Comparison of ENCODE assay signal across 13 cellular contexts in genomic region chr11:7890417-7891179, GRCh38. TPM values are rescaled to one million over a fixed set of nuclear protein-coding genes. Genes with fewer than 3 reads are reported as not detected.
DNase-seq lines count a peak whose midpoint lies in the region; ATAC-seq, FAIRE-seq and TF ChIP-seq lines count a peak whose summit lies in the region.
"Had no signal": no experiment of that assay in that cellular context is flagged by ENCODE, and none has a peak within 500 bp of the region (broad histone marks: within the 10 kb centered on the region; RNA-seq: fewer than 3 reads in every experiment).

No MANE protein-coding gene starts in this region.

- H3K4me1 ChIP-seq in SJSA1 (replicated peaks): peaks cover 24% of the 10 kb centered on the region
- H3K4me1 ChIP-seq: adrenal gland had no signal

- H3K27ac ChIP-seq in SJSA1: 0 out of 2 replicates have a peak overlapping the region, but pooled peaks have one; percentile 9
- H3K27ac ChIP-seq: adrenal gland, upper lobe of left lung had no signal

- no peaks in the 10 kb centered on the region for H3K27me3 ChIP-seq in SJSA1 (replicated peaks)
- H3K27me3 ChIP-seq: adrenal gland, right atrium auricular region, upper lobe of left lung had no signal

- no peaks in the 10 kb centered on the region for H3K9me3 Mint-ChIP-seq in HFFc6
- peaks cover 0 to 5% (median 3%) of the 10 kb centered on the region in 7 donors for H3K9me3 Mint-ChIP-seq in naive B cell

- H3K27me3 Mint-ChIP-seq in HFFc6 (ENCODE audit: insufficient read depth): no peaks in the 10 kb centered on the region
- peaks cover 0 to 5% (median 0%) of the 10 kb centered on the region in 3 donors for H3K27me3 Mint-ChIP-seq in naive B cell

- no peaks in the 10 kb centered on the region for H3K36me3 ChIP-seq in SJSA1
- H3K36me3 ChIP-seq: adrenal gland, right atrium auricular region, upper lobe of left lung had no signal

- FAIRE-seq in G401.6 (lab: Jason Lieb, UNC): peak; percentile 100

- H3K27ac Mint-ChIP-seq in HFFc6: peak overlapping the region; percentile 66
- peak overlapping the region in 4 of 6 donors; percentile 69 to 89 (median 74) for H3K27ac Mint-ChIP-seq in naive B cell

- H3K36me3 Mint-ChIP-seq in HFFc6 (ENCODE audit: low read depth): no peaks in the 10 kb centered on the region; the same call in 1 of the 2 replicates
- H3K36me3 Mint-ChIP-seq in naive B cell: peaks cover 5 to 6% of the 10 kb centered on the region in 2 donors

- H3K9me3 ChIP-seq in SJSA1 (replicated peaks): no peaks in the 10 kb centered on the region
- H3K9me3 ChIP-seq: adrenal gland, right atrium auricular region, upper lobe of left lung had no signal

- H3K4me3 Mint-ChIP-seq in HFFc6 (peak overlapping the region; percentile 77), naive B cell (peak overlapping the region in 3 of 8 donors; percentile 44 to 67 (median 59))

- TF ChIP-seq CTCF in HFFc6 (IDR thresholded peaks at IDR 0.05): no peak

- H3K4me3 ChIP-seq in SJSA1: no peak overlapping the region
- H3K4me3 ChIP-seq: adrenal gland, right atrium auricular region, upper lobe of left lung had no signal

- ATAC-seq in naive B cell (ENCODE audit: low read depth in 2 of 2): peak; percentile 56 to 64

- no peak for DNase-seq in HFFc6
- DNase-seq in SJSA1 (ENCODE audit: low read depth in 1 of 2, low spot score in 2 of 2): no peak
- peak; percentile 20 for DNase-seq in naive B cell
- DNase-seq in NCI-H774 (lab: John Stamatoyannopoulos, UW): no peak
- DNase-seq in DMS 273 (lab: John Stamatoyannopoulos, UW; ENCODE audit: unreplicated experiment): no peak
- DNase-seq in activated CD8-positive, alpha-beta memory T cell treated with anti-CD3 and anti-CD28 coated beads for 24 hours: no peak
- no peak for DNase-seq in GM19240 (ENCODE audit: insufficient read length, low spot score)
- DNase-seq: adrenal gland, mammary epithelial cell, NCI-H187, upper lobe of left lung had no signal

- peaks cover 60% of the 10 kb centered on the region for H3K4me1 Mint-ChIP-seq in HFFc6 (ENCODE audit: low read depth)
- H3K4me1 Mint-ChIP-seq in naive B cell: peaks cover 21 to 32% (median 23%) of the 10 kb centered on the region in 3 donors

RNA-seq across cellular contexts. Expression of gene OR10A6, which starts 40.5 kb away (rescaled TPM):
- under 1 TPM in 5 of 6 experiments, not detected in 1; 0.05 to 0.28 (median 0.14) TPM for total RNA-seq in HFFc6 (2021; fragmentation: NEBNext Ultra II Directional; extraction: Animal tissue kit (Norgen Biotek cat#: 25700))
- total RNA-seq in SJSA1 (2014; rRNA removed; shearing (Covaris generic)): not detected in 2 replicates
- polyA plus RNA-seq in naive B cell (ENCODE audit: low read depth in 6 of 6): not detected
- total RNA-seq: adrenal gland, mammary epithelial cell, right atrium auricular region, upper lobe of left lung had no signal
- polyA plus RNA-seq: adrenal gland had no signal

RNA-seq across cellular contexts. Expression of gene OR10A3, which starts 50.9 kb away (rescaled TPM):
- total RNA-seq in HFFc6 (2021; fragmentation: NEBNext Ultra II Directional; extraction: Animal tissue kit (Norgen Biotek cat#: 25700)): under 1 TPM in 2 of 6 experiments, not detected in 4; 0.12 to 0.17 TPM
- total RNA-seq in SJSA1 (2014; rRNA removed; shearing (Covaris generic)): not detected in 2 replicates
- polyA plus RNA-seq in naive B cell (ENCODE audit: low read depth in 6 of 6): not detected
- total RNA-seq: adrenal gland, right atrium auricular region, upper lobe of left lung had no signal
- polyA plus RNA-seq: adrenal gland, mammary epithelial cell had no signal

RNA-seq across cellular contexts. Expression of gene OR5P3, which starts 60.0 kb away (rescaled TPM):
- total RNA-seq in HFFc6 (2021; fragmentation: NEBNext Ultra II Directional; extraction: Animal tissue kit (Norgen Biotek cat#: 25700)): not detected
- 0.61 TPM in 1 of 2 replicates, not detected in the other for total RNA-seq in SJSA1 (2014; rRNA removed; shearing (Covaris generic))
- polyA plus RNA-seq in naive B cell (ENCODE audit: low read depth in 6 of 6): not detected
- total RNA-seq: adrenal gland, right atrium auricular region had no signal
- polyA plus RNA-seq: adrenal gland had no signal
